Comparison of ENCODE assay signal across 2 cellular contexts in the genomic region with DNA sequence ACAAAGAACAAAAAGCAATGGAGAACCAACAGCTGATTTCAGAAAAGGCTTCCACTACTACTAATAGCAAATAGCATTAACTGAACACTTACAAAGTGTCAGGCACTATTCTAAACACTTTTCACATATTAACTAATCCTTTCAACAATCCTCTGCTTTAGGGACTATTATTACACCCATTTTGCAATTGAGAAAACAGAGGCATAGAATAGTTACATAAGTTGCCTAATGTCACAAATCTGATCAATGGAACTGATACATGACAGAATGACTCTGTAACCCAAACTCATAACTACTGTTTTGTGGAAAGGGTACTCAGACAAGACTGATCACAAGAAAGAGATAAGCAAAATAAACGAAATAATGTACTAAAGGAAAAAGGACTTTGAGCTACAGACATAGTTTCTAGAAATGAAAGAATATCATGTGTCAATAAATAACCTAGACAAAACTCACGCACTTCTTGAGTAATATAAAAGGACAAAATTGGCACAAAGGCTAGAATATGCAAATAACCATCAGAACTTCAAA.
TF ChIP-seq lines count a peak whose summit lies in the region.

No MANE protein-coding gene starts in this region.

TF ChIP-seq in HepG2, 621 proteins besides CTCF, POLR2A, EP300 and RAD21 (continues in another document):
- TF ChIP-seq HNRNPLL (IDR thresholded peaks at IDR 0.05; ENCODE audit: low read depth, low read length, poor library complexity, severe bottlenecking) (no peak), BCL6 (CRISPR knock-in tag; IDR thresholded peaks at IDR 0.05) (peak; percentile 77), ZNF619 (CRISPR knock-in tag; IDR thresholded peaks at IDR 0.05) (no peak), RARA (CRISPR knock-in tag; IDR thresholded peaks at IDR 0.05) (0 out of 2 replicates have a peak, but pooled peaks have one; percentile 9), FOXJ3 (CRISPR knock-in tag; IDR thresholded peaks at IDR 0.05; ENCODE audit: borderline replicate concordance) (peak; percentile 28; the same call in 1 of the 2 replicates), CREM (IDR thresholded peaks at IDR 0.05) (0 out of 2 replicates have a peak, but pooled peaks have one; percentile 10), CREM (CRISPR knock-in tag; IDR thresholded peaks at IDR 0.05) (no peak), ISL2 (CRISPR knock-in tag; IDR thresholded peaks at IDR 0.05) (peak; percentile 63; the same call in 1 of the 2 replicates), KDM1A (CRISPR knock-in tag; IDR thresholded peaks at IDR 0.05) (peak; percentile 33; the same call in 1 of the 2 replicates), SOX13 (IDR thresholded peaks at IDR 0.05) (no peak), SOX13 (CRISPR knock-in tag; conservative IDR thresholded peaks at IDR 0.05 in 1 of 2, IDR thresholded peaks at IDR 0.05 in 1 of 2) (0 out of 4 replicates have a peak, but pooled peaks of 1 of the 2 experiments have one; percentile 38), ATF6 (CRISPR knock-in tag; conservative IDR thresholded peaks at IDR 0.05) (no peak), HDAC2 (CRISPR knock-in tag; IDR thresholded peaks at IDR 0.05) (0 out of 2 replicates have a peak, but pooled peaks have one; percentile 22), ZNF629 (CRISPR knock-in tag; conservative IDR thresholded peaks at IDR 0.05) (peak; percentile 91), MIER3 (CRISPR knock-in tag; IDR thresholded peaks at IDR 0.05; ENCODE audit: borderline replicate concordance) (no peak), FOXA3 (CRISPR knock-in tag; IDR thresholded peaks at IDR 0.05) (peak; percentile 28; the same call in 1 of the 2 replicates), ARID5B (CRISPR knock-in tag; IDR thresholded peaks at IDR 0.05) (peak; percentile 54; the same call in 1 of the 2 replicates), HNF4A (CRISPR knock-in tag; IDR thresholded peaks at IDR 0.05) (peak; percentile 52; the same call in 1 of the 2 replicates), CHD4 (IDR thresholded peaks at IDR 0.05; ENCODE audit: borderline replicate concordance, low read length) (peak; percentile 33; the same call in 1 of the 2 replicates), SOX6 (IDR thresholded peaks at IDR 0.05) (no peak), SOX6 (CRISPR knock-in tag; IDR thresholded peaks at IDR 0.05) (peak; percentile 31; the same call in 1 of the 2 replicates), DNMT3B (CRISPR knock-in tag; conservative IDR thresholded peaks at IDR 0.05) (no peak), FOXP1 (IDR thresholded peaks at IDR 0.05) (no peak), FOXP1 (CRISPR knock-in tag; IDR thresholded peaks at IDR 0.05) (0 out of 2 replicates have a peak, but pooled peaks have one; percentile 16), CEBPG (CRISPR knock-in tag; IDR thresholded peaks at IDR 0.05) (peak; percentile 28; the same call in 1 of the 2 replicates)
- TF ChIP-seq, protein P1, sequence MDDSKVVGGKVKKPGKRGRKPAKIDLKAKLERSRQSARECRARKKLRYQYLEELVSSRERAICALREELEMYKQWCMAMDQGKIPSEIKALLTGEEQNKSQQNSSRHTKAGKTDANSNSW (CRISPR knock-in tag; IDR thresholded peaks at IDR 0.05; ENCODE audit: borderline replicate concordance) = no peak
- TF ChIP-seq, protein P2, sequence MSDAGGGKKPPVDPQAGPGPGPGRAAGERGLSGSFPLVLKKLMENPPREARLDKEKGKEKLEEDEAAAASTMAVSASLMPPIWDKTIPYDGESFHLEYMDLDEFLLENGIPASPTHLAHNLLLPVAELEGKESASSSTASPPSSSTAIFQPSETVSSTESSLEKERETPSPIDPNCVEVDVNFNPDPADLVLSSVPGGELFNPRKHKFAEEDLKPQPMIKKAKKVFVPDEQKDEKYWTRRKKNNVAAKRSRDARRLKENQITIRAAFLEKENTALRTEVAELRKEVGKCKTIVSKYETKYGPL (CRISPR knock-in tag; IDR thresholded peaks at IDR 0.05) = 0 out of 2 replicates have a peak, but pooled peaks have one; percentile 40

TF ChIP-seq in WTC11, 78 proteins besides CTCF, POLR2A, EP300 and RAD21:
- TF ChIP-seq KAT7 (CRISPR knock-in tag; IDR thresholded peaks at IDR 0.05; ENCODE audit: borderline replicate concordance) (no peak), MLX (CRISPR knock-in tag; IDR thresholded peaks at IDR 0.05) (no peak)
